In genomic region chr15:82045892-82046667, GRCh38 we compare ENCODE assay signal across 8 cellular contexts. TPM values are rescaled to one million over a fixed set of nuclear protein-coding genes. Genes with fewer than 3 reads are reported as not detected.
DNase-seq lines count a peak whose midpoint lies in the region; ATAC-seq and TF ChIP-seq lines count a peak whose summit lies in the region.

TSS of gene MEX3B (minus strand) at chr15:82046018. CDS start at chr15:82045705, 313 bp downstream.

- H3K4me3 ChIP-seq in GM08714 (ENCODE audit: low read length) (peak within 1 kb of the TSS; percentile 66), SU-DHL-6 (ENCODE audit: insufficient read depth, low read length, poor library complexity, severe bottlenecking) (peak within 1 kb of the TSS; percentile 98), ovary (peak within 1 kb of the TSS; percentile 78), thymus (ENCODE audit: low read length) (peak within 1 kb of the TSS; percentile 61)

- TF ChIP-seq CTCF in SU-DHL-6 (IDR thresholded peaks at IDR 0.05; ENCODE audit: insufficient read depth, low read length, poor library complexity, severe bottlenecking) = no peak
- TF ChIP-seq CTCF in ovary (IDR thresholded peaks at IDR 0.05) = no peak

- intact Hi-C loops in Right ventricle myocardium inferior (cut with DNase I) (loop anchor here (2.0 to 10.0 kb wide), 5 partner anchors 134 to 634 kb away; no protein-coding TSS in a partner anchor), ovary (cut with DNase I) (no loop called here)

- peak within 1 kb of the TSS; percentile 79 for H3K4me2 ChIP-seq in SU-DHL-6 (ENCODE audit: low read depth, low read length, poor library complexity, severe bottlenecking)

- H2AFZ ChIP-seq in SU-DHL-6 (ENCODE audit: low read depth, low read length, severe bottlenecking) = peak within 1 kb of the TSS; percentile 97

- H3K36me3 ChIP-seq in SU-DHL-6 (ENCODE audit: low read length) (no peaks in the 10 kb centered on the region; the same call in 1 of the 2 replicates), ovary (no peaks in the 10 kb centered on the region), thymus (ENCODE audit: control insufficient read depth, insufficient read depth) (peaks cover 12% of the 10 kb centered on the region)

- H3K9me3 ChIP-seq in SU-DHL-6 (ENCODE audit: insufficient read depth, low read length) (no peaks in the 10 kb centered on the region), ovary (no peaks in the 10 kb centered on the region), thymus (ENCODE audit: control insufficient read depth) (no peaks in the 10 kb centered on the region)

- H3K79me2 ChIP-seq in SU-DHL-6 (ENCODE audit: insufficient read depth, low read length) = no peaks in the 10 kb centered on the region

- peaks cover 10% of the 10 kb centered on the region for H3K4me1 ChIP-seq in ovary (ENCODE audit: insufficient read depth)
- peaks cover 16% of the 10 kb centered on the region for H3K4me1 ChIP-seq in thymus (ENCODE audit: control insufficient read depth, insufficient read depth, low read length)

- 0 to 1% (median 1%) methylated on average over 20 to 68 of the region's 68 CpGs for WGBS in ovary, 3 donors
- WGBS in thymus = under 1% methylated on average over 68 of the region's 68 CpGs

- TF ChIP-seq EP300 in ovary (IDR thresholded peaks at IDR 0.05) = no peak

- H3K9me2 ChIP-seq in SU-DHL-6 (replicated peaks; ENCODE audit: insufficient read depth, low read length) = no peaks in the 10 kb centered on the region

- H3K27ac ChIP-seq in SU-DHL-6 (ENCODE audit: low read depth, low read length) (peak within 1 kb of the TSS; percentile 90), ovary (peak within 1 kb of the TSS; percentile 90 to 91), thymus (ENCODE audit: low read depth) (peak within 1 kb of the TSS; percentile 94)

- H4K20me1 ChIP-seq in SU-DHL-6 (ENCODE audit: low read depth, low read length) = no peaks in the 10 kb centered on the region

- ATAC-seq in HG02763 (IDR thresholded peaks at IDR 0.05; ENCODE audit: unreplicated experiment) (peak; percentile 70), Right ventricle myocardium inferior (peak; percentile 92)

- H3K9ac ChIP-seq in SU-DHL-6 (ENCODE audit: low read length) = peak within 1 kb of the TSS; percentile 91

- DNase-seq in NCI-H128 (lab: John Stamatoyannopoulos, UW; ENCODE audit: unreplicated experiment) (peak; percentile 79), Right ventricle myocardium inferior (ENCODE audit: missing footprints) (peak; percentile 98), ovary (peak; percentile 89 to 96 (median 93))
- DNase-seq in activated naive CD8-positive, alpha-beta T cell treated with anti-CD3 and anti-CD28 coated beads, Interleukin-2, amount 50 U/mL, for 16 hours (ENCODE audit: low read depth, low spot score) = peak; percentile 73

- TF ChIP-seq POLR2A in ovary (IDR thresholded peaks at IDR 0.05) = no peak

- peaks cover 11% of the 10 kb centered on the region; the same call in 1 of the 2 replicates for H3F3A ChIP-seq in SU-DHL-6 (ENCODE audit: insufficient read depth)

- no peaks in the 10 kb centered on the region for H3K27me3 ChIP-seq in SU-DHL-6 (ENCODE audit: low read length)
- H3K27me3 ChIP-seq in ovary = no peaks in the 10 kb centered on the region
- no peaks in the 10 kb centered on the region for H3K27me3 ChIP-seq in thymus (ENCODE audit: control insufficient read depth, insufficient read depth)

RNA-seq across cellular contexts. Expression of gene MEX3B, which starts in this region (rescaled TPM):
- 4.0 TPM for total RNA-seq in Right ventricle myocardium inferior
- total RNA-seq in ovary = 1 to 10 TPM; 2.4 to 8.1 (median 3.9) TPM
- polyA plus RNA-seq in ovary = 1 to 10 TPM; 5.2 to 7.6 TPM
- 8.4 TPM for polyA plus RNA-seq in thymus

Comparison
In these comparisons a context has a peak if more than half of its experiments do, and no peak if none do; other contexts are left out.
1. Peak in every context shown above with its lines: DNase-seq, ATAC-seq, H3K4me3 ChIP-seq and H3K27ac ChIP-seq.